In genomic region chr6:112029045-112029822, GRCh38 we compare ENCODE assay signal across 8 cellular contexts. TPM values are rescaled to one million over a fixed set of nuclear protein-coding genes. Genes with fewer than 3 reads are reported as not detected.
DNase-seq lines count a peak whose midpoint lies in the region; ATAC-seq, FAIRE-seq and TF ChIP-seq lines count a peak whose summit lies in the region.

No MANE protein-coding gene starts in this region.

- H3K4me3 Mint-ChIP-seq in WTC11: no peak overlapping the region

- POLR2A ChIA-PET in WTC11 (lab: Charles Lee): no interaction called here

- no peak overlapping the region for H3K27ac ChIP-seq in liver (ENCODE audit: low read depth in 1 of 2, low read length in 2 of 2)

- 87% methylated on average over 15 of the region's 15 CpGs for WGBS in liver

- TF ChIP-seq CTCF in WTC11 (IDR thresholded peaks at IDR 0.05) (peak; percentile 69), bronchial epithelial cell (IDR thresholded peaks at IDR 0.05; ENCODE audit: insufficient read depth, low read length, severe bottlenecking) (peak; percentile 75), liver (IDR thresholded peaks at IDR 0.05; ENCODE audit: low read depth, low read length, missing input control) (peak; percentile 53)

- peaks cover 6% of the 10 kb centered on the region for H3K9me3 Mint-ChIP-seq in WTC11

- peaks cover 0 to 2% (median 0%) of the 10 kb centered on the region in 4 donors for H3K9me3 ChIP-seq in liver (ENCODE audit: control insufficient read depth in 4 of 4, low read length in 3 of 4)

- peaks cover 8% of the 10 kb centered on the region for H3K4me1 Mint-ChIP-seq in WTC11

- no peak overlapping the region for H3K27ac Mint-ChIP-seq in WTC11

- H3K4me3 ChIP-seq in bronchial epithelial cell (ENCODE audit: low read depth, low read length) (no peak overlapping the region), liver (ENCODE audit: low read depth in 1 of 3, low read length in 3 of 3) (no peak overlapping the region)

- CTCF ChIA-PET in WTC11 (lab: Charles Lee): interaction anchor here (0.7 to 1.7 kb wide), 5 partner anchors 11 to 770 kb away, joined by 3 to 6 read pairs (median 3); a partner anchor contains a TSS

- peaks cover 3% of the 10 kb centered on the region; the same call in 1 of the 2 replicates for H3K36me3 Mint-ChIP-seq in WTC11

- H3K27me3 ChIP-seq in bronchial epithelial cell (ENCODE audit: control insufficient read depth, insufficient read depth, low read length) (no peaks in the 10 kb centered on the region), liver (ENCODE audit: control insufficient read depth in 4 of 4, insufficient read depth in 4 of 4, low read length in 3 of 4) (no peaks in the 10 kb centered on the region)

- ATAC-seq in GM21825 (IDR thresholded peaks at IDR 0.05; ENCODE audit: unreplicated experiment): peak; percentile 57
- peak; percentile 80 for ATAC-seq in WTC11

- no peaks in the 10 kb centered on the region for H3K36me3 ChIP-seq in bronchial epithelial cell (ENCODE audit: control insufficient read depth, insufficient read depth, low read length)
- no peaks in the 10 kb centered on the region for H3K36me3 ChIP-seq in liver (ENCODE audit: control insufficient read depth in 4 of 4, insufficient read depth in 3 of 4, low read depth in 1 of 4, low read length in 3 of 4)

- H3K27me3 Mint-ChIP-seq in WTC11 (ENCODE audit: low read depth): peaks cover 5% of the 10 kb centered on the region

- DNase-seq in CMK (ENCODE audit: low read depth): peak; percentile 45
- DNase-seq in NCI-H2107 treated with DMSO at 0.1 percent for 48 hours (lab: John Stamatoyannopoulos, UW; ENCODE audit: unreplicated experiment): peak; percentile 19
- DNase-seq in WTC11 (ENCODE audit: low spot score): peak; percentile 85
- DNase-seq in bronchial epithelial cell (ENCODE audit: low read depth): peak; percentile 62
- peak; percentile 25 for DNase-seq in stimulated activated CD8-positive, alpha-beta memory T cell treated with anti-CD3 and anti-CD28 coated beads, Interleukin-12 subunit alpha, Interleukin-12 subunit beta, amount 100 ng/mL, for 4 hours (ENCODE audit: low read depth)
- no peak for DNase-seq in frontal cortex (ENCODE audit: low spot score in 2 of 2)

- FAIRE-seq in bronchial epithelial cell (lab: Jason Lieb, UNC) (no peak), frontal cortex (lab: Jason Lieb, UNC) (no peak)

- H3K9ac ChIP-seq in liver (ENCODE audit: low read depth in 1 of 2, low read length in 2 of 2): no peak overlapping the region

- TF ChIP-seq RAD21 in liver (IDR thresholded peaks at IDR 0.05): peak; percentile 62 to 74

- peaks cover 0 to 20% (median 10%) of the 10 kb centered on the region in 4 donors for H3K4me1 ChIP-seq in liver (ENCODE audit: control insufficient read depth in 4 of 4, insufficient read depth in 4 of 4, low read length in 3 of 4)

TF ChIP-seq in WTC11, 78 proteins besides CTCF, POLR2A, EP300 and RAD21 (continues in another document):
- TF ChIP-seq HMGXB4 (CRISPR knock-in tag; IDR thresholded peaks at IDR 0.05) (0 out of 2 replicates have a peak, but pooled peaks have one; percentile 29), PRDM15 (CRISPR knock-in tag; IDR thresholded peaks at IDR 0.05) (peak; percentile 56), ZNF219 (CRISPR knock-in tag; IDR thresholded peaks at IDR 0.05; ENCODE audit: borderline replicate concordance) (no peak), NFE2L1 (CRISPR knock-in tag; IDR thresholded peaks at IDR 0.05) (no peak)

TF ChIP-seq in liver, 16 proteins besides CTCF, POLR2A, EP300 and RAD21:
- TF ChIP-seq NR2F2 (IDR thresholded peaks at IDR 0.05) (no peak), YY1 (IDR thresholded peaks at IDR 0.05) (peak; percentile 81)

RNA-seq across cellular contexts. Expression of gene CCN6, which starts 24.7 kb away (rescaled TPM):
- total RNA-seq in WTC11 (2021): not detected in 3 replicates
- not detected in 2 replicates for total RNA-seq in bronchial epithelial cell
- total RNA-seq in liver: not detected
- polyA plus RNA-seq in liver: under 1 TPM in 1 of 2 donors, not detected in 1; 0.54 TPM
- not detected for total RNA-seq in frontal cortex

RNA-seq across cellular contexts. Expression of gene TUBE1, which starts 58.0 kb away (rescaled TPM):
- total RNA-seq in WTC11 (2021) (15.7 to 17.4 TPM (median 16.9 TPM) in 3 replicates), bronchial epithelial cell (33.4 and 41.1 TPM in 2 replicates), liver (10 to 100 TPM in 1 of 2 donors, 1 to 10 TPM in 1; 9.6 to 45.4 TPM), frontal cortex (32.6 TPM)
- 10 to 100 TPM in 1 of 2 donors, 1 to 10 TPM in 1; 8.8 to 41.2 TPM for polyA plus RNA-seq in liver

RNA-seq across cellular contexts. Expression of gene FAM229B, which starts 58.2 kb away (rescaled TPM):
- total RNA-seq in WTC11 (2021) (19.7 to 26.4 TPM (median 20.0 TPM) in 3 replicates), bronchial epithelial cell (1.6 and 4.0 TPM in 2 replicates), liver (1 to 10 TPM; 1.8 to 3.9 TPM), frontal cortex (24.1 TPM)
- polyA plus RNA-seq in liver: 10 to 100 TPM; 10.3 to 13.8 TPM

Comparison
In these comparisons a context has a peak if more than half of its experiments do, and no peak if none do; other contexts are left out.
1. DNase-seq: peak in CMK (single experiment), NCI-H2107 treated with DMSO at 0.1 percent for 48 hours (single experiment), WTC11 (single experiment), bronchial epithelial cell (single experiment) and stimulated activated CD8-positive, alpha-beta memory T cell treated with anti-CD3 and anti-CD28 coated beads, Interleukin-12 subunit alpha, Interleukin-12 subunit beta, amount 100 ng/mL, for 4 hours (single experiment); none in frontal cortex (0 of 2).
2. Peak in every context shown above with its lines, with median percentiles within 50 percentile points of each other: CTCF ChIP-seq.